ENCODE assay signal across 8 cellular contexts in the genomic region with DNA sequence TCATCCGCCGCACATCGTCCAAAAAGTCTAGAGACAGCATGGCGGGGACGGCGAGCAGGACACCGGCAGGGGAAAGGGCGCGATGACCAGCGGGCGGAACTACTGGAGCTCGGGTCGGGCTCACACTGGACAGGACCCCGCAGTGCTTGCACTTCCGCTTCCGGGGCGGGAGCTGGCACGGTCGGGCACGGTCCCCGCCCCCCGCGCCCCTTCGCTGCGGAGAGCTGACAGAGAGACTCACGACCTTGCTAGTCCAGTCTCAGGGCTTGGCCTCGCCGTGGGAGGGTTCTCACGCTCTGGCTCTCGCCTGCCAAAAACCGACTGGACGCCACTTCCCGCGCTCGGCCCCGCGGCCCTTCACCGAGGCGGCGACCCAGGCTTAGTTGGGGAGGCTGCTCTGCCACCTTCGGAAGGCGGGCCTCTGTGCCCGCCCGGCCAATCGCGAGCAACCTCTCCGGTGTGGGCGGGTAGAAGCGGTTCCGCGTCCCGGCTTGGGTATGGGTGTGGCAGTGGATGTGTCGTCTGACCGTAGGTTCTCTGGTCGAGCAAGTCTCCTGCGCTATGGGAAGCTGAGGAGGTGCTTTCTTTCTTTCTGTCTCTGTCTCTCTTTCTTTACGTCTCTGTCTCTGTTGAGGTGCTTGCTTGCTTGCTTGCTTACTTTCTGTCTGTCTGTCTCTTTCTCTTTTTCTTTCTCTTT. TPM values are rescaled to one million over a fixed set of nuclear protein-coding genes. Genes with fewer than 3 reads are reported as not detected.
DNase-seq lines count a peak whose midpoint lies in the region; TF ChIP-seq lines count a peak whose summit lies in the region.

Gene SEC11A, minus strand, starts transcription at position 104 of the 697 bp plus-strand sequence. Its CDS starts 64 bp downstream, at position 40.

- H3K27me3 Mint-ChIP-seq in activated naive CD4-positive, alpha-beta T cell treated with anti-CD3 and anti-CD28 coated beads, Interleukin-2, amount 10 ng/mL, durations not matched to agents 7 days and 5 days = no peaks in the 10 kb centered on the region

- H3K9me3 Mint-ChIP-seq in activated naive CD4-positive, alpha-beta T cell treated with anti-CD3 and anti-CD28 coated beads, Interleukin-2, amount 10 ng/mL, durations not matched to agents 7 days and 5 days = no peaks in the 10 kb centered on the region

- no peak for TF ChIP-seq CTCF in HFF-Myc (IDR thresholded peaks at IDR 0.05; ENCODE audit: low read depth, low read length, missing control alignments)

- H3K27ac Mint-ChIP-seq in activated naive CD4-positive, alpha-beta T cell treated with anti-CD3 and anti-CD28 coated beads, Interleukin-2, amount 10 ng/mL, durations not matched to agents 7 days and 5 days = peak within 1 kb of the TSS; percentile 94

- peak within 1 kb of the TSS; percentile 92 for H3K4me3 ChIP-seq in HFF-Myc (replicated peaks; ENCODE audit: low read depth, low read length)

- H3K36me3 Mint-ChIP-seq in activated naive CD4-positive, alpha-beta T cell treated with anti-CD3 and anti-CD28 coated beads, Interleukin-2, amount 10 ng/mL, durations not matched to agents 7 days and 5 days = peaks cover 30% of the 10 kb centered on the region

- peaks cover 59% of the 10 kb centered on the region for H3K4me1 Mint-ChIP-seq in activated naive CD4-positive, alpha-beta T cell treated with anti-CD3 and anti-CD28 coated beads, Interleukin-2, amount 10 ng/mL, durations not matched to agents 7 days and 5 days

- H3K4me3 Mint-ChIP-seq in activated naive CD4-positive, alpha-beta T cell treated with anti-CD3 and anti-CD28 coated beads, Interleukin-2, amount 10 ng/mL, durations not matched to agents 7 days and 5 days = peak within 1 kb of the TSS; percentile 88

- peak; percentile 98 for DNase-seq in GM03348 (ENCODE audit: low spot score)
- DNase-seq in HFF-Myc (ENCODE audit: extremely low read depth, low read depth) = peak; percentile 71
- DNase-seq in NAMALWA (ENCODE audit: low spot score) = peak; percentile 96
- peak; percentile 93 for DNase-seq in SK-N-DZ (ENCODE audit: low spot score)
- peak; percentile 93 for DNase-seq in activated naive CD4-positive, alpha-beta T cell treated with anti-CD3 and anti-CD28 coated beads, Interleukin-2, amount 10 ng/mL, durations not matched to agents 7 days and 5 days
- peak; percentile 97 for DNase-seq in germinal center (ENCODE audit: low spot score)
- peak; percentile 65 for DNase-seq in non-pigmented ciliary epithelial cell (ENCODE audit: low read depth)
- peak; percentile 95 for DNase-seq in superior temporal gyrus (ENCODE audit: extremely low spot score)

- CTCF ChIA-PET in activated naive CD4-positive, alpha-beta T cell treated with anti-CD3 and anti-CD28 coated beads, Interleukin-2, amount 10 ng/mL, durations not matched to agents 7 days and 5 days (lab: Charles Lee) = interaction anchor here (0.7 to 3.8 kb wide), 10 partner anchors 8 to 117 kb away, joined by 4 to 21 read pairs (median 4); partner anchors contain the start of gene WDR73

RNA-seq across cellular contexts. Expression of gene SEC11A, which starts in this region (rescaled TPM):
- polyA plus RNA-seq in SK-N-DZ (2014; cell fraction: cytosol; rRNA removed) = 356 and 384 TPM in 2 replicates
- 132 and 178 TPM in 2 replicates for polyA plus RNA-seq in SK-N-DZ (2014; cell fraction: nucleus; rRNA removed)

Comparison
In these comparisons a context has a peak if more than half of its experiments do, and no peak if none do; other contexts are left out.
1. Peak in every context shown above with its lines: DNase-seq and H3K4me3 ChIP-seq.